Comparison of ENCODE assay signal across 8 cellular contexts in the genomic region with DNA sequence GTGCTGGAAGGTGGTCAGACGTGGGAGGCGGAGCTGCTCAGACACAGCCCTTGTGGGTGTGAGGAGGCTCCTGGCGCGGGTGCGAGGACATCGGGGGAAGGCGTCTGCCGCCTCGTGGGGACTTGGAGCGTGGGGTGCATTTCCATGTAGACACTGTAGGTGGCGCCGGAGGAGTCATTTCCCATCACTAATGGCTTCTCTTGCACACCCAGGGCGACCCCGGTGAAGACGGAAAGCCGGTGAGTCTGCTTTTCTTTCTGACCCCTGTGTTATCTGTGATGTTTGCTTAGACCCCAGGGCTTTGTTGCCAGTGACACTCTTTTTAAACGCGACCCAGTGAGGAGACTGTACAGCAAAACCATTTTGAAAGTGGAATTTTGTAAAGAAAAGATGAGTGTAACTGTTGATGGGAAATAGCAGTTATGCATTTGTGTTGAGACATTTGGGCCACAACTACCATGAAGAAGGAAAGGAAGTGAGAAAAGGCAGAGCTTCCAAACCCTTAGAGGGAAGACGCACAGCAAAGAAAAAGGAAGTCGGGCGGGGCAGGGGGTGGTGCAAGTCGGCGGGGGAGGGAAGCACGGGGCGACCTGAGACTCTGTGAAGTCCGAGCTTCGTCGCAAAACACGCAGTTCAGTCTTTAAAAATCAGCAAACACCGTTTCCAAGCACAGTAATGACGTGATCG.
DNase-seq lines count a peak whose midpoint lies in the region; ATAC-seq, FAIRE-seq and TF ChIP-seq lines count a peak whose summit lies in the region.

No MANE protein-coding gene starts in this region.

- TF ChIP-seq CTCF in dorsolateral prefrontal cortex (IDR thresholded peaks at IDR 0.05 in 54 of 56, conservative IDR thresholded peaks at IDR 0.05 in 2 of 56; ENCODE audit: low read depth in 1 of 56, partially characterized antibody in 56 of 56) = peak; percentile 52 to 91 (median 82)

- intact Hi-C loops in dorsolateral prefrontal cortex (cut with DNase I) = loop anchor here (5.0 kb wide), 2 partner anchors 36 to 344 kb away; no protein-coding TSS in a partner anchor

- H3K4me3 ChIP-seq in dorsolateral prefrontal cortex = peak overlapping the region in 44 of 59 donors; percentile 4 to 56 (median 33)

- no peak for ATAC-seq in GM19324 (IDR thresholded peaks at IDR 0.05; ENCODE audit: low FRiP score, unreplicated experiment)

- FAIRE-seq in GM18507 (lab: Jason Lieb, UNC) = peak; percentile 79

- peak overlapping the region in 36 of 59 donors; percentile 2 to 73 (median 52) for H3K27ac ChIP-seq in dorsolateral prefrontal cortex

- DNase-seq in GM18507 (ENCODE audit: extremely low spot score, insufficient read length, low read depth) (peak; percentile 67), NCI-H345 treated with DMSO at 0.1 percent for 48 hours (lab: John Stamatoyannopoulos, UW; ENCODE audit: unreplicated experiment) (peak; percentile 56), dorsolateral prefrontal cortex (peak in 9 of 10 donors; percentile 61 to 79 (median 74)), lung microvascular endothelial cell (ENCODE audit: low read depth in 2 of 2) (peak; percentile 70 to 81), DMS114 treated with DMSO at 0.1 percent for 48 hours (lab: John Stamatoyannopoulos, UW; ENCODE audit: unreplicated experiment) (no peak)
- DNase-seq in activated CD4-positive, alpha-beta T cell treated with anti-CD3 and anti-CD28 coated beads, Interleukin-2, amount 50 U/mL, for 48 hours = peak; percentile 82 to 87
- DNase-seq in stimulated activated CD4-positive, alpha-beta T cell treated with anti-CD3 and anti-CD28 coated beads, TNF-alpha, amount 100 ng/mL, for 48 hours (ENCODE audit: low read depth in 3 of 3) = peak; percentile 64 to 72 (median 68)

- H3K27me3 ChIP-seq in dorsolateral prefrontal cortex = no peaks in the 10 kb centered on the region
